In the genomic region with DNA sequence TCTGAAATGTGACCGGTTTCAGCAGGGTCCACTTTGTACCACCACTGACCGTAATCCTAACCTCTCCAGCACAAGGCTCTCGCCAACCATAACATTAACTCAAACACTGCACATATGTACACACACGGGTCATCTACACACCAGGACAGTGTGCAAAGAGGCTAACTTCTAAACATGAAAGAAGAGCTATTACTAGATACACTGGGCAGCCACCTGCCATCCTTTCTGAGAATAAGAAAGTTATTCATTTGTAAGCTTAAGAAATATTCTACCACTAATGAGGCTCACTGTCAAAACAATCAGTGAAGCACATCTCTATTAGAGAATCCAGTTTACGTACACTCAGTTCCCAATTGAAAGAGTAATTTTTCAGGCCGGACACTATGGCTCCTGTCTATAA, we compare ENCODE assay signal across 24 cellular contexts.
"Had no signal": no experiment of that assay in that cellular context is flagged by ENCODE, and none has a peak within 500 bp of the region (broad histone marks: within the 10 kb centered on the region; RNA-seq: fewer than 3 reads in every experiment).

No MANE protein-coding gene starts in this region.

- H3K27ac ChIP-seq: coronary artery, dorsolateral prefrontal cortex, epithelial cell of prostate, esophagus squamous epithelium, gastrocnemius medialis, heart right ventricle, left lung, lower lobe of right lung had no signal

- ATAC-seq: esophagus mucosa; gastrocnemius medialis; heart right ventricle; left cardiac atrium; left lung; left ventricle myocardium superior; lower lobe of right lung; mucosa of descending colon; naive thymus-derived CD8-positive, alpha-beta T cell had no signal

- DNase-seq: dermis blood vessel endothelial cell; dorsolateral prefrontal cortex; effector CD4-positive, alpha-beta T cell; effector memory CD4-positive, alpha-beta T cell; erythroblast; esophagus squamous epithelium; foreskin fibroblast; foreskin melanocyte; gastrocnemius medialis; glutamatergic neuron; head of caudate nucleus; heart right ventricle; hippocampal formation; left cardiac atrium; left lung; left ventricle myocardium superior; lower lobe of right lung; mesenchymal stem cell; mucosa of descending colon; naive B cell; naive thymus-derived CD8-positive, alpha-beta T cell had no signal
